1 cellular context compared by ENCODE assay signal in genomic region chr11:116605543-116605942, GRCh38.
A peak's percentile ranks its signal among the peaks of the same experiment; 100 is the strongest.
TF ChIP-seq lines count a peak whose summit lies in the region.

No MANE protein-coding gene starts in this region.

TF ChIP-seq in HepG2, 621 proteins besides CTCF, POLR2A, EP300 and RAD21 (continued from another document):
- no peak for TF ChIP-seq ZNF432 (CRISPR knock-in tag; IDR thresholded peaks at IDR 0.05; ENCODE audit: borderline replicate concordance)
- TF ChIP-seq NR2F2 (IDR thresholded peaks at IDR 0.05; ENCODE audit: borderline replicate concordance, low read depth): no peak
- peak; percentile 44; the same call in 1 of the 2 replicates for TF ChIP-seq FOXP4 (CRISPR knock-in tag; IDR thresholded peaks at IDR 0.05)
- peak; percentile 56; the same call in 1 of the 2 replicates for TF ChIP-seq SRY (CRISPR knock-in tag; IDR thresholded peaks at IDR 0.05)
- no peak for TF ChIP-seq ZNF572 (CRISPR knock-in tag; IDR thresholded peaks at IDR 0.05)
- TF ChIP-seq TBX3 (IDR thresholded peaks at IDR 0.05; ENCODE audit: borderline replicate concordance): no peak
- 0 out of 2 replicates have a peak, but pooled peaks have one; percentile 52 for TF ChIP-seq NCOA2 (CRISPR knock-in tag; IDR thresholded peaks at IDR 0.05)
- TF ChIP-seq PAF1 (CRISPR knock-in tag; IDR thresholded peaks at IDR 0.05): no peak
- TF ChIP-seq ARNTL (CRISPR knock-in tag; IDR thresholded peaks at IDR 0.05): no peak
- no peak for TF ChIP-seq PITX1 (CRISPR knock-in tag; IDR thresholded peaks at IDR 0.05)
- peak; percentile 90; the same call in 1 of the 2 replicates for TF ChIP-seq ZFP36L2 (CRISPR knock-in tag; IDR thresholded peaks at IDR 0.05)
- TF ChIP-seq ZBTB21 (CRISPR knock-in tag; IDR thresholded peaks at IDR 0.05): 0 out of 2 replicates have a peak, but pooled peaks have one; percentile 50
- no peak for TF ChIP-seq ZNF569 (CRISPR knock-in tag; IDR thresholded peaks at IDR 0.05; ENCODE audit: borderline replicate concordance)
- no peak for TF ChIP-seq KIAA2018 (CRISPR knock-in tag; IDR thresholded peaks at IDR 0.05; ENCODE audit: borderline replicate concordance)
- no peak for TF ChIP-seq HMG20A (CRISPR knock-in tag; IDR thresholded peaks at IDR 0.05; ENCODE audit: borderline replicate concordance)
- TF ChIP-seq HNF4G (IDR thresholded peaks at IDR 0.05; ENCODE audit: borderline replicate concordance, low read depth, low read length): no peak
- no peak for TF ChIP-seq HNF4G (CRISPR knock-in tag; IDR thresholded peaks at IDR 0.05; ENCODE audit: borderline replicate concordance, low read depth)
- no peak for TF ChIP-seq PCBP1 (IDR thresholded peaks at IDR 0.05; ENCODE audit: borderline replicate concordance, low read depth, low read length)
- TF ChIP-seq ZNF615 (CRISPR knock-in tag; IDR thresholded peaks at IDR 0.05; ENCODE audit: borderline replicate concordance): no peak
- no peak for TF ChIP-seq HCFC1 (IDR thresholded peaks at IDR 0.05; ENCODE audit: low read depth, low read length)
- TF ChIP-seq SNAPC4 (CRISPR knock-in tag; IDR thresholded peaks at IDR 0.05): no peak
- TF ChIP-seq ZNF17 (CRISPR knock-in tag; IDR thresholded peaks at IDR 0.05): no peak
- TF ChIP-seq ZSCAN25 (CRISPR knock-in tag; IDR thresholded peaks at IDR 0.05): no peak
- TF ChIP-seq ZNF292 (CRISPR knock-in tag; IDR thresholded peaks at IDR 0.05; ENCODE audit: borderline replicate concordance, low read depth): no peak
- TF ChIP-seq XRCC5 (optimal IDR thresholded peaks at IDR 0.05; ENCODE audit: low read length): peak; percentile 77
- TF ChIP-seq PRPF4 (IDR thresholded peaks at IDR 0.05; ENCODE audit: low read depth, low read length, poor library complexity, severe bottlenecking): no peak
- peak; percentile 85; the same call in 1 of the 2 replicates for TF ChIP-seq BRCA1 (CRISPR knock-in tag; IDR thresholded peaks at IDR 0.05)
- TF ChIP-seq CHD2 (IDR thresholded peaks at IDR 0.05; ENCODE audit: low read depth, low read length): no peak
- no peak for TF ChIP-seq CC2D1A (CRISPR knock-in tag; IDR thresholded peaks at IDR 0.05)
- TF ChIP-seq MIXL1 (CRISPR knock-in tag; IDR thresholded peaks at IDR 0.05): peak; percentile 49; the same call in 1 of the 2 replicates
- no peak for TF ChIP-seq LCORL (IDR thresholded peaks at IDR 0.05)
- TF ChIP-seq LCORL (CRISPR knock-in tag; IDR thresholded peaks at IDR 0.05): no peak
- TF ChIP-seq NFRKB (IDR thresholded peaks at IDR 0.05): no peak
- TF ChIP-seq KLF13 (CRISPR knock-in tag; IDR thresholded peaks at IDR 0.05): no peak
- TF ChIP-seq ZNF180 (CRISPR knock-in tag; IDR thresholded peaks at IDR 0.05; ENCODE audit: borderline replicate concordance, low read depth): no peak
